ENCODE assay signal across 8 cellular contexts in genomic region chr5:113488645-113489184, GRCh38. TPM values are rescaled to one million over a fixed set of nuclear protein-coding genes. Genes with fewer than 3 reads are reported as not detected.
DNase-seq lines count a peak whose midpoint lies in the region; ATAC-seq and TF ChIP-seq lines count a peak whose summit lies in the region.

No MANE protein-coding gene starts in this region.

- in situ Hi-C loops in astrocyte of the spinal cord (cut with HindIII; ENCODE audit: low sequenced_read_pairs), result no loop called here

- H3K4me3 ChIP-seq in astrocyte of the spinal cord (ENCODE audit: low read depth, low read length), result peak overlapping the region; percentile 78
- peak overlapping the region; percentile 31 to 58 (median 35) for H3K4me3 ChIP-seq in right lobe of liver
- H3K4me3 ChIP-seq in upper lobe of left lung, result peak overlapping the region in 3 of 4 donors; percentile 49 to 63 (median 58)

- H3K27me3 ChIP-seq in right lobe of liver (peaks cover 0 to 14% of the 10 kb centered on the region in 2 donors), upper lobe of left lung (peaks cover 0 to 15% (median 7%) of the 10 kb centered on the region in 4 donors)

- H3K36me3 ChIP-seq in right lobe of liver, result no peaks in the 10 kb centered on the region
- H3K36me3 ChIP-seq in upper lobe of left lung, result no peaks in the 10 kb centered on the region

- H3K9me3 Mint-ChIP-seq in activated T-cell treated with anti-CD3 and anti-CD28 coated beads, Interleukin-2, amount 50 U/mL, for 72 hours, result peaks cover 5 to 11% of the 10 kb centered on the region in 2 donors

- WGBS in right lobe of liver (ENCODE audit: insufficient coverage, low coverage, low lambda C conversion rate, missing lambda C conversion rate), result 17% methylated on average over 8 of the region's 20 CpGs
- 16 to 17% methylated on average over 17 to 20 of the region's 20 CpGs for WGBS in upper lobe of left lung, 2 donors

- H3K27ac Mint-ChIP-seq in activated T-cell treated with anti-CD3 and anti-CD28 coated beads, Interleukin-2, amount 50 U/mL, for 72 hours, result no peak overlapping the region

- peaks cover 13% of the 10 kb centered on the region for H3K4me1 Mint-ChIP-seq in activated T-cell treated with anti-CD3 and anti-CD28 coated beads, Interleukin-2, amount 50 U/mL, for 72 hours (ENCODE audit: low read depth)

- H3K4me1 ChIP-seq in right lobe of liver (peaks cover 0 to 8% (median 0%) of the 10 kb centered on the region in 4 donors), upper lobe of left lung (peaks cover 11 to 28% (median 21%) of the 10 kb centered on the region in 4 donors)

- H3K36me3 Mint-ChIP-seq in activated T-cell treated with anti-CD3 and anti-CD28 coated beads, Interleukin-2, amount 50 U/mL, for 72 hours (ENCODE audit: insufficient read depth in 2 of 2), result peaks cover 13 to 16% of the 10 kb centered on the region in 2 donors

- H3K4me3 Mint-ChIP-seq in activated T-cell treated with anti-CD3 and anti-CD28 coated beads, Interleukin-2, amount 50 U/mL, for 72 hours, result peak overlapping the region; percentile 85 to 89

- H3K9me3 ChIP-seq in right lobe of liver (peaks cover 0 to 3% (median 0%) of the 10 kb centered on the region in 4 donors), upper lobe of left lung (peaks cover 7 to 24% (median 12%) of the 10 kb centered on the region in 4 donors)

- TF ChIP-seq EP300 in upper lobe of left lung (IDR thresholded peaks at IDR 0.05), result no peak

- TF ChIP-seq CTCF in astrocyte of the spinal cord (IDR thresholded peaks at IDR 0.05; ENCODE audit: low read depth, low read length) (no peak), right lobe of liver (IDR thresholded peaks at IDR 0.05) (no peak), upper lobe of left lung (IDR thresholded peaks at IDR 0.05) (no peak)

- intact Hi-C loops in right lobe of liver (cut with DNase I), result no loop called here

- H3K27me3 Mint-ChIP-seq in activated T-cell treated with anti-CD3 and anti-CD28 coated beads, Interleukin-2, amount 50 U/mL, for 72 hours (ENCODE audit: low read depth), result peaks cover 65% of the 10 kb centered on the region

- no peak overlapping the region for H3K27ac ChIP-seq in right lobe of liver
- peak overlapping the region in 2 of 4 donors; percentile 10 to 57 for H3K27ac ChIP-seq in upper lobe of left lung

- peak; percentile 38 to 41 for ATAC-seq in activated T-cell treated with anti-CD3 and anti-CD28 coated beads, Interleukin-2, amount 50 U/mL, for 72 hours (replicated peaks in 1 of 2)
- ATAC-seq in right lobe of liver, result peak in 3 of 4 donors; percentile 24 to 37 (median 24)
- peak; percentile 2 to 58 for ATAC-seq in upper lobe of left lung (ENCODE audit: low FRiP score in 2 of 2)
- no peak for ATAC-seq in HG02571 (IDR thresholded peaks at IDR 0.05; ENCODE audit: unreplicated experiment)

- DNase-seq in activated T-cell treated with anti-CD3 and anti-CD28 coated beads, Interleukin-2, amount 50 U/mL, for 72 hours, result no peak
- DNase-seq in activated T-cell treated with anti-CD3 and anti-CD28 coated beads for 4 hours (no peak), astrocyte of the spinal cord (ENCODE audit: low read depth, low spot score) (no peak), right lobe of liver (no peak), upper lobe of left lung (no peak), AG08395 (ENCODE audit: low spot score) (no peak), inferior parietal cortex (ENCODE audit: extremely low spot score) (no peak)

- TF ChIP-seq POLR2A in right lobe of liver (IDR thresholded peaks at IDR 0.05) (no peak), upper lobe of left lung (IDR thresholded peaks at IDR 0.05) (peak in 1 of 4 donors; percentile 9)

RNA-seq across cellular contexts. Expression of gene MCC, which starts 0.5 kb away (rescaled TPM):
- 1 to 10 TPM; 3.3 to 4.2 TPM for total RNA-seq in activated T-cell treated with anti-CD3 and anti-CD28 coated beads, Interleukin-2, amount 50 U/mL, for 72 hours
- 10 to 100 TPM; 23.1 to 35.2 (median 26.1) TPM for total RNA-seq in right lobe of liver
- total RNA-seq in upper lobe of left lung, result 10 to 100 TPM; 12.1 to 67.1 (median 21.3) TPM

RNA-seq across cellular contexts. Expression of gene YTHDC2, which starts 24.8 kb away (rescaled TPM):
- 10 to 100 TPM; 21.9 to 27.4 TPM for total RNA-seq in activated T-cell treated with anti-CD3 and anti-CD28 coated beads, Interleukin-2, amount 50 U/mL, for 72 hours
- total RNA-seq in right lobe of liver, result 10 to 100 TPM; 12.2 to 18.3 (median 15.7) TPM
- 10 to 100 TPM; 18.3 to 32.9 (median 21.6) TPM for total RNA-seq in upper lobe of left lung

RNA-seq across cellular contexts. Expression of gene TSSK1B, which starts 53.9 kb away (rescaled TPM):
- total RNA-seq in activated T-cell treated with anti-CD3 and anti-CD28 coated beads, Interleukin-2, amount 50 U/mL, for 72 hours, result not detected
- total RNA-seq in right lobe of liver (not detected), upper lobe of left lung (under 1 TPM in 3 of 6 donors, not detected in 3; 0.09 to 0.30 (median 0.15) TPM)
